21 cellular contexts compared by ENCODE assay signal in genomic region chr12:69984216-69984615, GRCh38.
DNase-seq lines count a peak whose midpoint lies in the region; ATAC-seq and TF ChIP-seq lines count a peak whose summit lies in the region.
"Had no signal": no experiment of that assay in that cellular context is flagged by ENCODE, and none has a peak within 500 bp of the region (broad histone marks: within the 10 kb centered on the region; RNA-seq: fewer than 3 reads in every experiment).

No MANE protein-coding gene starts in this region.

- no peak overlapping the region for H3K4me3 Mint-ChIP-seq in CD4-positive, alpha-beta T cell
- H3K4me3 Mint-ChIP-seq: B cell; CD4-positive, CD25-positive, alpha-beta regulatory T cell; CD8-positive, alpha-beta memory T cell had no signal

- H3K9me3 ChIP-seq in CD4-positive, alpha-beta T cell (ENCODE audit: control insufficient read depth, low read length), result no peaks in the 10 kb centered on the region
- H3K9me3 ChIP-seq: A549, BLaER1, Caco-2 had no signal

- intact Hi-C loops in CD4-positive, alpha-beta T cell (cut with DNase I, micrococcal nuclease), result no loop called here

- TF ChIP-seq CTCF in AG10803 (conservative IDR thresholded peaks at IDR 0.05; ENCODE audit: low read length) (no peak), foreskin fibroblast (IDR thresholded peaks at IDR 0.05; ENCODE audit: low read depth, low read length) (no peak)
- TF ChIP-seq CTCF in CD4-positive, alpha-beta T cell (IDR thresholded peaks at IDR 0.05), result no peak

- no peak overlapping the region for H3K27ac ChIP-seq in CD4-positive, alpha-beta T cell (ENCODE audit: low read depth, low read length)
- H3K27ac ChIP-seq: A549, BLaER1, C4-2B had no signal

- peaks cover 5% of the 10 kb centered on the region for H3K27me3 Mint-ChIP-seq in CD4-positive, alpha-beta T cell
- H3K27me3 Mint-ChIP-seq: B cell; CD4-positive, CD25-positive, alpha-beta regulatory T cell had no signal

- H3K27ac Mint-ChIP-seq in CD4-positive, alpha-beta T cell, result no peak overlapping the region
- H3K27ac Mint-ChIP-seq: B cell; CD4-positive, CD25-positive, alpha-beta regulatory T cell; CD8-positive, alpha-beta memory T cell had no signal

- POLR2A ChIA-PET in CD4-positive, alpha-beta T cell (lab: Charles Lee), result no interaction called here

- H3K27me3 ChIP-seq in CD4-positive, alpha-beta T cell (ENCODE audit: control insufficient read depth, insufficient read depth, low read length), result no peaks in the 10 kb centered on the region
- H3K27me3 ChIP-seq: BLaER1 had no signal

- CTCF ChIA-PET in CD4-positive, alpha-beta T cell (lab: Charles Lee), result no interaction called here

- ATAC-seq in CD4-positive, alpha-beta T cell (ENCODE audit: poor library complexity), result no peak
- ATAC-seq in stimulated activated naive CD8-positive, alpha-beta T cell treated with anti-CD3 and anti-CD28 coated beads, Interleukin-15, Interleukin-2, amounts not matched to agents 100 U/mL and 50 U/mL, for 24 hours, result no peak
- ATAC-seq: A549 had no signal

- DNase-seq in AG10803 (ENCODE audit: low read depth) (peak; percentile 64), GM03348 (ENCODE audit: low spot score) (peak; percentile 19), RPMI7951 (ENCODE audit: low read depth) (peak; percentile 28), foreskin fibroblast (peak; percentile 35 to 67), hippocampal formation (lab: John Stamatoyannopoulos, UW) (no peak), COLO829 (ENCODE audit: low spot score) (no peak)
- no peak for DNase-seq in CD4-positive, alpha-beta T cell
- DNase-seq in stimulated activated naive CD8-positive, alpha-beta T cell treated with anti-CD3 and anti-CD28 coated beads, Interleukin-15, Interleukin-2, amounts not matched to agents 100 U/mL and 50 U/mL, for 24 hours, result no peak
- DNase-seq: 8988T; ACHN; Caco-2; CD4-positive, CD25-positive, alpha-beta regulatory T cell; CD8-positive, alpha-beta memory T cell; DMS153; DND-41; GOT3; HCEC 1CT had no signal

- no peak overlapping the region for H3K4me3 ChIP-seq in AG10803 (ENCODE audit: low read length)
- H3K4me3 ChIP-seq in foreskin fibroblast (ENCODE audit: low read depth in 1 of 2, low read length in 2 of 2), result no peak overlapping the region
- H3K4me3 ChIP-seq: A549, BLaER1 had no signal

- H3K4me1 Mint-ChIP-seq in CD4-positive, alpha-beta T cell (ENCODE audit: low read depth), result no peaks in the 10 kb centered on the region
- H3K4me1 Mint-ChIP-seq: B cell; CD4-positive, CD25-positive, alpha-beta regulatory T cell; CD8-positive, alpha-beta memory T cell had no signal

- no peaks in the 10 kb centered on the region for H3K9me3 Mint-ChIP-seq in CD4-positive, alpha-beta T cell

- H3K36me3 Mint-ChIP-seq in CD4-positive, alpha-beta T cell (ENCODE audit: low read depth), result no peaks in the 10 kb centered on the region
- H3K36me3 Mint-ChIP-seq: CD4-positive, CD25-positive, alpha-beta regulatory T cell; CD8-positive, alpha-beta memory T cell had no signal

Comparison
In these comparisons a context has a peak if more than half of its experiments do, and no peak if none do; other contexts are left out.
1. DNase-seq: peak in AG10803 (single experiment), GM03348 (single experiment), RPMI7951 (single experiment) and foreskin fibroblast (2 of 2); none in CD4-positive, alpha-beta T cell (0 of 10), hippocampal formation (0 of 2), stimulated activated naive CD8-positive, alpha-beta T cell treated with anti-CD3 and anti-CD28 coated beads, Interleukin-15, Interleukin-2, amounts not matched to agents 100 U/mL and 50 U/mL, for 24 hours (single experiment) and COLO829 (single experiment).